ENCODE assay signal across 20 cellular contexts in the genomic region with DNA sequence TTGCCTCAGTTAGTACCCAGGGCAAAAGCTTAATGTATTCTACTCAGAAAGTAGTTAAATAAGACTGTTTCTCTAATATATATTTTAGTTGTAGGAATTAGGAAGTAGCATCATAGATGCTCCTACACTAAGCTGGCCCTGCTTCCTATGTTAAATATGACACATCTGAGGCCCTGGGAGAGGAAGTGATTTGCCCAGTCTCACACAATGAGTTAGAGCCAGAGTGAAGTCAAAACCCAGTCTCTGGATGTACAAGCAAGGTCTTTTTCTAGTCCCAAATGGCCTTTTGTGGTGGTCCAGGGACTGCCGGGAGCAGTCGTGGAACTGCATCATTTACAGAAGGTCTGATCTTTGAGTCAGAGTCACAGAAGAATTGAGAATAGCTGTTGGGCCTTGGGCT. TPM values are rescaled to one million over a fixed set of nuclear protein-coding genes. Genes with fewer than 3 reads are reported as not detected.
"Had no signal": no experiment of that assay in that cellular context is flagged by ENCODE, and none has a peak within 500 bp of the region (broad histone marks: within the 10 kb centered on the region; RNA-seq: fewer than 3 reads in every experiment).

No MANE protein-coding gene starts in this region.

- H3K4me3 Mint-ChIP-seq: dendritic cell treated with granulocyte-macrophage colony-stimulating factor and Interleukin-4, amounts not matched to agents 40 ng/mL and 50 ng/mL, for 4 days; naive B cell; nephron; stimulated activated memory B cell treated with anti-CD40 and anti-IgM and Interleukin-4, amounts not matched to agents 10 μg/mL and 1 μg/mL and 100 μg/mL, for 72 hours; stimulated activated naive CD8-positive, alpha-beta T cell treated with anti-CD3 and anti-CD28 coated beads, Interleukin-15, amount 100 ng/mL, for 72 hours had no signal

- ATAC-seq: foreskin keratinocyte; left colon; left ventricle myocardium superior; psoas muscle; right lobe of liver; stimulated activated memory B cell treated with anti-CD40 and anti-IgM and Interleukin-4, amounts not matched to agents 10 μg/mL and 1 μg/mL and 100 μg/mL, for 72 hours; stimulated activated naive CD8-positive, alpha-beta T cell treated with anti-CD3 and anti-CD28 coated beads, Interleukin-15, amount 100 ng/mL, for 72 hours had no signal

- H3K27me3 Mint-ChIP-seq: dendritic cell treated with granulocyte-macrophage colony-stimulating factor and Interleukin-4, amounts not matched to agents 40 ng/mL and 50 ng/mL, for 4 days; stimulated activated memory B cell treated with anti-CD40 and anti-IgM and Interleukin-4, amounts not matched to agents 10 μg/mL and 1 μg/mL and 100 μg/mL, for 72 hours had no signal

- H3K9me3 Mint-ChIP-seq: dendritic cell treated with granulocyte-macrophage colony-stimulating factor and Interleukin-4, amounts not matched to agents 40 ng/mL and 50 ng/mL, for 4 days; nephron; stimulated activated memory B cell treated with anti-CD40 and anti-IgM and Interleukin-4, amounts not matched to agents 10 μg/mL and 1 μg/mL and 100 μg/mL, for 72 hours; stimulated activated naive CD8-positive, alpha-beta T cell treated with anti-CD3 and anti-CD28 coated beads, Interleukin-15, amount 100 ng/mL, for 72 hours had no signal

- H3K36me3 ChIP-seq: right lobe of liver, transverse colon had no signal

- H3K36me3 Mint-ChIP-seq: naive B cell; stimulated activated memory B cell treated with anti-CD40 and anti-IgM and Interleukin-4, amounts not matched to agents 10 μg/mL and 1 μg/mL and 100 μg/mL, for 72 hours had no signal

- H3K27me3 ChIP-seq: foreskin keratinocyte, right lobe of liver, testis, transverse colon had no signal

- H3K4me1 Mint-ChIP-seq: naive B cell; nephron; stimulated activated memory B cell treated with anti-CD40 and anti-IgM and Interleukin-4, amounts not matched to agents 10 μg/mL and 1 μg/mL and 100 μg/mL, for 72 hours; stimulated activated naive CD8-positive, alpha-beta T cell treated with anti-CD3 and anti-CD28 coated beads, Interleukin-15, amount 100 ng/mL, for 72 hours had no signal

- H3K27ac Mint-ChIP-seq: dendritic cell treated with granulocyte-macrophage colony-stimulating factor and Interleukin-4, amounts not matched to agents 40 ng/mL and 50 ng/mL, for 4 days; naive B cell; nephron; stimulated activated memory B cell treated with anti-CD40 and anti-IgM and Interleukin-4, amounts not matched to agents 10 μg/mL and 1 μg/mL and 100 μg/mL, for 72 hours; stimulated activated naive CD8-positive, alpha-beta T cell treated with anti-CD3 and anti-CD28 coated beads, Interleukin-15, amount 100 ng/mL, for 72 hours had no signal

- DNase-seq: erythroblast; foreskin keratinocyte; kidney; left colon; left ventricle myocardium superior; mesendoderm; naive B cell; psoas muscle; retina; right lobe of liver; stimulated activated CD4-positive, alpha-beta T cell treated with anti-CD3 and anti-CD28 coated beads, Interleukin-4, amount 100 ng/mL, for 1 hour; stimulated activated CD8-positive, alpha-beta memory T cell treated with anti-CD3 and anti-CD28 coated beads, Interleukin-4, amount 100 ng/mL, for 48 hours; stimulated activated naive CD8-positive, alpha-beta T cell treated with anti-CD3 and anti-CD28 coated beads, Interleukin-15, amount 100 ng/mL, for 72 hours; testis; transverse colon had no signal

- H3K4me3 ChIP-seq: psoas muscle, right lobe of liver, testis, transverse colon had no signal

RNA-seq across cellular contexts. Expression of a gene that starts 49.0 kb away (rescaled TPM):
- total RNA-seq: left ventricle myocardium superior, omental fat pad, subcutaneous adipose tissue had no signal
